ENCODE assay signal across 28 cellular contexts in genomic region chr12:126418357-126418756, GRCh38.
"Had no signal": no experiment of that assay in that cellular context is flagged by ENCODE, and none has a peak within 500 bp of the region (broad histone marks: within the 10 kb centered on the region; RNA-seq: fewer than 3 reads in every experiment).

No MANE protein-coding gene starts in this region.

- H3K27ac ChIP-seq: left ventricle myocardium inferior, neural progenitor cell, neutrophil, ovary, prostate gland, skin epidermis, stomach, testis, thyroid gland, transverse colon, upper lobe of left lung, vagina had no signal

- H3K4me3 ChIP-seq: left ventricle myocardium inferior, lung, neural progenitor cell, ovary, prostate gland, skin epidermis, stomach, testis, thyroid gland, transverse colon, upper lobe of left lung, vagina had no signal

- H3K36me3 ChIP-seq: left ventricle myocardium inferior, neural progenitor cell, neutrophil, ovary, prostate gland, stomach, thyroid gland, transverse colon, upper lobe of left lung, vagina had no signal

- H3K9me3 ChIP-seq: left ventricle myocardium inferior, neutrophil, ovary, prostate gland, stomach, testis, thyroid gland, upper lobe of left lung, vagina had no signal

- H2AFZ ChIP-seq: neural progenitor cell had no signal

- H3K27me3 ChIP-seq: neural progenitor cell, neutrophil, ovary, stomach, testis, thyroid gland, transverse colon, upper lobe of left lung, vagina had no signal

- H3K4me1 ChIP-seq: left ventricle myocardium inferior, prostate gland, stomach, testis, thyroid gland, transverse colon, upper lobe of left lung, vagina had no signal

- DNase-seq: islet precursor cell; left ventricle myocardium inferior; mesendoderm; naive B cell; natural killer cell; nephron progenitor cell; occipital lobe; ovary; posterior cingulate gyrus; retina; right cardiac atrium; stimulated activated CD4-positive, alpha-beta T cell treated with anti-CD3 and anti-CD28 coated beads, Interleukin-12 subunit alpha, Interleukin-12 subunit beta, amount 100 ng/mL, for 4 hours; stimulated activated CD4-positive, alpha-beta T cell treated with anti-CD3 and anti-CD28 coated beads, Interleukin-15, amount 100 ng/mL, for 24 hours; stimulated activated CD4-positive, alpha-beta T cell treated with anti-CD3 and anti-CD28 coated beads, Interleukin-2, amount 100 ng/mL, for 24 hours; stimulated activated CD4-positive, alpha-beta T cell treated with anti-CD3 and anti-CD28 coated beads, Interleukin-4, amount 100 ng/mL, for 1 hour; stimulated activated naive B cell treated with anti-CD40 and anti-IgM and Interleukin-4, amounts not matched to agents 10 μg/mL and 1 μg/mL and 100 μg/mL, for 72 hours; stimulated activated naive CD8-positive, alpha-beta T cell treated with anti-CD3 and anti-CD28 coated beads, Interleukin-15, Interleukin-2, amounts not matched to agents 100 U/mL and 50 U/mL, for 24 hours; stomach; testis; thyroid gland; transverse colon; upper lobe of left lung had no signal
